ENCODE assay signal across 8 cellular contexts in the genomic region with DNA sequence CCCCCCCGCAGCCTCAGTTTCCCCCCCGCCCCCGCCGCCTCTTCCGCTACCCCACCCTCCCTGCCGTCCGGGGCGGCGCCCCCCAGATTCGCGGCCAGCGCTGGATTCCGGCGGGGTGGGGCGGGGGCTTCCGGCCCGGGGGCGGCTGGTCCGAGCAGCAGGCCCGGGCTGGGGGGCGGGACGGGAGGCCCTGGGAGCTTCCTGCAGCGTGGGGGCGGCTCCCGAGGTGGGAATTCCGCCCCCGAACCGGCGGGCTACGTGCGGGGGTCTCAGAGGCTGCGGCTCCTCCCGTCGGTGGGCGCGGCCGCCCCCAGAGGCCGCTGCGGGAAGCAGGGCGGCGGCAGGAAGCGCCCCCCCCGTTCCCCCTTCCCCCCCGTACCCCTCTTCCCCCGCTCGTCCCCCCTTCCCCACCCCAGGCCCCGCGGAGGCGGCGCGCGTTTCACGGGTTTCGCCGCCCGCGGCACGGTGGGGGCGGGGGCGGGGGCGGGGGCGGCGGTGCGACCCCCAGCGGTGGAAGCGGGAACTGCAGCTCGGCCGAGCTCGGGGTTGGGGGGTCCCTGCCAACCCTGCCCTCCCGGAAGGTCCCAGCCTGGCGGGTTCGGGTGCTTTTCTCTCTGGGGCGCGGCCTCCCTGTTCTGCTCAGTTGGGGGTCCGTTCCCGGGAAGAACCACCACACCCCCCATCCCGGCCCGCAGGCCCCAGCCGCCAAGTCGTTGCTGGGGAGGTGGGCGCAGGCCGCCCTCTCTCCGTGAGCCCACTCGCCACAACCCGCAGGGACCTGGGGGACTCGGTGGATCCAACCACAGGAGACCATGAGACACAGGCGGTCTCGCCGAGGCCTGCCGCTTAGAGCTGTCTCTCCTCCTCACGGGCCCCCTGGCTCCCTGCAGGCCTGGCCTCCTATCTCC.
DNase-seq lines count a peak whose midpoint lies in the region; ATAC-seq and TF ChIP-seq lines count a peak whose summit lies in the region.

No MANE protein-coding gene starts in this region.

- no peaks in the 10 kb centered on the region for H3K9me3 Mint-ChIP-seq in Calu3 (ENCODE audit: low read depth, unreplicated experiment)

- intact Hi-C loops in Calu3 (cut with micrococcal nuclease; ENCODE audit: unreplicated experiment), result loop anchor here (5.0 kb wide), 1 partner anchor 118 kb away; no protein-coding TSS in a partner anchor

- BruUV-seq in Calu3 (replicated peaks; lab: Mats Ljungman, UMichigan), result no TSS peak

- peak overlapping the region; percentile 67 to 70 for H3K27ac ChIP-seq in lung (ENCODE audit: low read depth in 1 of 2, low read length in 1 of 2)

- peaks cover 12% of the 10 kb centered on the region for H3K36me3 Mint-ChIP-seq in Calu3 (ENCODE audit: insufficient read depth, unreplicated experiment)

- TF ChIP-seq CTCF in Calu3 (IDR thresholded peaks at IDR 0.05; ENCODE audit: unreplicated experiment), result peak; percentile 94
- peak; percentile 37 for TF ChIP-seq CTCF in lung (IDR thresholded peaks at IDR 0.05; ENCODE audit: control extremely low read depth, extremely low read depth)

- ATAC-seq in lung (ENCODE audit: insufficient read depth, low FRiP score) (peak; percentile 29), HG02970 (IDR thresholded peaks at IDR 0.05; ENCODE audit: low FRiP score, unreplicated experiment) (no peak)

- CTCF ChIA-PET in Calu3 (lab: Charles Lee), result interaction anchor here (0.9 to 1.0 kb wide), 2 partner anchors 8 to 120 kb away, joined by 3 read pairs; partner anchors contain the start of gene FAAP20

- H3K27me3 Mint-ChIP-seq in Calu3 (ENCODE audit: unreplicated experiment), result no peaks in the 10 kb centered on the region

- DNase-seq in Calu3 (peak; percentile 49), dermis blood vessel endothelial cell (peak; percentile 70), lung (ENCODE audit: low spot score) (no peak), mucosa of gallbladder (ENCODE audit: low spot score) (no peak)
- DNase-seq in activated CD4-positive, CD25-positive, alpha-beta regulatory T cell treated with anti-CD3 and anti-CD28 coated beads, Interleukin-2, amount 50 U/mL, for 72 hours, result peak; percentile 70
- DNase-seq in stimulated activated CD8-positive, alpha-beta memory T cell treated with anti-CD3 and anti-CD28 coated beads, Interleukin-7, amount 100 ng/mL, for 4 hours (ENCODE audit: low read depth in 2 of 2), result peak; percentile 33 to 64

- peak overlapping the region; percentile 30 for H3K27ac Mint-ChIP-seq in Calu3 (ENCODE audit: unreplicated experiment)

- no peak overlapping the region for H3K4me3 ChIP-seq in lung

- H3K9me3 ChIP-seq in lung (ENCODE audit: control insufficient read depth in 2 of 2, insufficient read depth in 1 of 2, low read length in 1 of 2), result no peaks in the 10 kb centered on the region

- TF ChIP-seq EP300 in Ishikawa (IDR thresholded peaks at IDR 0.05; ENCODE audit: borderline replicate concordance), result no peak

- H3K4me3 Mint-ChIP-seq in Calu3 (ENCODE audit: low read depth, unreplicated experiment), result peak overlapping the region; percentile 39

- WGBS in lung, 2 donors, result 10 to 13% methylated on average over 41 to 87 of the region's 91 CpGs

- TF ChIP-seq RAD21 in Ishikawa (IDR thresholded peaks at IDR 0.05; ENCODE audit: low read depth), result no peak

- peaks cover 5 to 13% of the 10 kb centered on the region in 2 donors for H3K4me1 ChIP-seq in lung (ENCODE audit: control insufficient read depth in 2 of 2, insufficient read depth in 2 of 2, low read length in 2 of 2)

- no peaks in the 10 kb centered on the region for H3K27me3 ChIP-seq in lung (ENCODE audit: control insufficient read depth, insufficient read depth)

- peaks cover 0 to 2% of the 10 kb centered on the region in 2 donors for H3K36me3 ChIP-seq in lung (ENCODE audit: control insufficient read depth in 2 of 2, insufficient read depth in 2 of 2, low read length in 2 of 2)

- H3K4me1 Mint-ChIP-seq in Calu3 (ENCODE audit: low read depth, unreplicated experiment), result no peaks in the 10 kb centered on the region

TF ChIP-seq in Ishikawa, 13 proteins besides CTCF, POLR2A, EP300 and RAD21:
- TF ChIP-seq TAF1 (IDR thresholded peaks at IDR 0.05; ENCODE audit: low read depth), result no peak
- TF ChIP-seq TCF12 (IDR thresholded peaks at IDR 0.05; ENCODE audit: low read depth), result no peak
- TF ChIP-seq ZBTB7A (IDR thresholded peaks at IDR 0.05; ENCODE audit: low read depth), result peak; percentile 78
- no peak for TF ChIP-seq NFIC (IDR thresholded peaks at IDR 0.05)
- TF ChIP-seq CEBPB (IDR thresholded peaks at IDR 0.05), result no peak
- TF ChIP-seq EGR1 (IDR thresholded peaks at IDR 0.05), result peak; percentile 55
- TF ChIP-seq MAX (IDR thresholded peaks at IDR 0.05), result no peak; the same call in 1 of the 2 replicates
- TF ChIP-seq YY1 (IDR thresholded peaks at IDR 0.05; ENCODE audit: low read depth), result no peak

Comparison
In these comparisons a context has a peak if more than half of its experiments do, and no peak if none do; other contexts are left out.
1. DNase-seq: peak in Calu3 (single experiment), activated CD4-positive, CD25-positive, alpha-beta regulatory T cell treated with anti-CD3 and anti-CD28 coated beads, Interleukin-2, amount 50 U/mL, for 72 hours (single experiment), dermis blood vessel endothelial cell (single experiment) and stimulated activated CD8-positive, alpha-beta memory T cell treated with anti-CD3 and anti-CD28 coated beads, Interleukin-7, amount 100 ng/mL, for 4 hours (2 of 2); none in lung (single experiment) and mucosa of gallbladder (single experiment).